14 cellular contexts compared by ENCODE assay signal in genomic region chrX:42519666-42520231, GRCh38.
DNase-seq lines count a peak whose midpoint lies in the region; ATAC-seq and TF ChIP-seq lines count a peak whose summit lies in the region.
"Had no signal": no experiment of that assay in that cellular context is flagged by ENCODE, and none has a peak within 500 bp of the region (broad histone marks: within the 10 kb centered on the region; RNA-seq: fewer than 3 reads in every experiment).

No MANE protein-coding gene starts in this region.

- no peak for ATAC-seq in GM21619 (IDR thresholded peaks at IDR 0.05; ENCODE audit: unreplicated experiment)

- no peak overlapping the region for H3K4me3 Mint-ChIP-seq in activated T-helper 2 cell treated with anti-CD3 and anti-CD28 coated beads, Interferon-gamma antibody, Interleukin-2, Interleukin-4, amounts not matched to agents 10 μg/mL and 5 μg/mL and 100 μg/mL, durations not matched to agents 14 hours and 24 hours and 36 hours (ENCODE audit: low read depth)
- H3K4me3 Mint-ChIP-seq in activated CD4-positive, alpha-beta memory T cell treated with anti-CD3 and anti-CD28 coated beads, Interleukin-2, amount 10 ng/mL, durations not matched to agents 7 days and 5 days = no peak overlapping the region
- H3K4me3 Mint-ChIP-seq: activated B cell treated with CpG ODN at 0.5 μM for 24 hours; activated T-helper 1 cell treated with anti-CD3 and anti-CD28 coated beads, Interleukin-12 subunit alpha, Interleukin-12 subunit beta, Interleukin-2, Interleukin-4 antibody, amounts not matched to agents 30 ng/mL and 10 ng/mL and 1 ng/mL, durations not matched to agents 14 hours and 24 hours and 36 hours; dendritic cell treated with granulocyte-macrophage colony-stimulating factor and Interleukin-4, amounts not matched to agents 40 ng/mL and 50 ng/mL, for 4 days had no signal

- H3K36me3 ChIP-seq in SJCRH30 = no peaks in the 10 kb centered on the region
- H3K36me3 ChIP-seq: BLaER1, vagina had no signal

- no peaks in the 10 kb centered on the region for H3K4me1 Mint-ChIP-seq in activated T-helper 2 cell treated with anti-CD3 and anti-CD28 coated beads, Interferon-gamma antibody, Interleukin-2, Interleukin-4, amounts not matched to agents 10 μg/mL and 5 μg/mL and 100 μg/mL, durations not matched to agents 14 hours and 24 hours and 36 hours (ENCODE audit: low read depth)
- no peaks in the 10 kb centered on the region for H3K4me1 Mint-ChIP-seq in activated CD4-positive, alpha-beta memory T cell treated with anti-CD3 and anti-CD28 coated beads, Interleukin-2, amount 10 ng/mL, durations not matched to agents 7 days and 5 days
- H3K4me1 Mint-ChIP-seq: activated B cell treated with CpG ODN at 0.5 μM for 24 hours had no signal

- H3K27me3 ChIP-seq in SJCRH30 = no peaks in the 10 kb centered on the region
- H3K27me3 ChIP-seq: vagina had no signal

- intact Hi-C loops in activated T-helper 2 cell treated with anti-CD3 and anti-CD28 coated beads, Interferon-gamma antibody, Interleukin-2, Interleukin-4, amounts not matched to agents 10 μg/mL and 5 μg/mL and 100 μg/mL, durations not matched to agents 14 hours and 24 hours and 36 hours (cut with micrococcal nuclease) = no loop called here

- no peaks in the 10 kb centered on the region for H3K36me3 Mint-ChIP-seq in activated T-helper 2 cell treated with anti-CD3 and anti-CD28 coated beads, Interferon-gamma antibody, Interleukin-2, Interleukin-4, amounts not matched to agents 10 μg/mL and 5 μg/mL and 100 μg/mL, durations not matched to agents 14 hours and 24 hours and 36 hours (ENCODE audit: low read depth)
- H3K36me3 Mint-ChIP-seq in activated CD4-positive, alpha-beta memory T cell treated with anti-CD3 and anti-CD28 coated beads, Interleukin-2, amount 10 ng/mL, durations not matched to agents 7 days and 5 days (ENCODE audit: low read depth) = no peaks in the 10 kb centered on the region

- no peak overlapping the region for H3K4me3 ChIP-seq in GM12875 (ENCODE audit: low read depth, low read length)
- no peak overlapping the region for H3K4me3 ChIP-seq in SJCRH30
- H3K4me3 ChIP-seq in fibroblast of the aortic adventitia (ENCODE audit: low read depth, low read length) = no peak overlapping the region
- H3K4me3 ChIP-seq: BLaER1, vagina had no signal

- H3K27ac ChIP-seq in 22Rv1 = no peak overlapping the region
- no peak overlapping the region for H3K27ac ChIP-seq in SJCRH30
- H3K27ac ChIP-seq: BLaER1, vagina had no signal

- 0 out of 2 replicates have a peak, but pooled peaks cover 2% of the 10 kb centered on the region for H3K4me1 ChIP-seq in SJCRH30
- H3K4me1 ChIP-seq: BLaER1, vagina had no signal

- no peaks in the 10 kb centered on the region for H3K27me3 Mint-ChIP-seq in activated T-helper 2 cell treated with anti-CD3 and anti-CD28 coated beads, Interferon-gamma antibody, Interleukin-2, Interleukin-4, amounts not matched to agents 10 μg/mL and 5 μg/mL and 100 μg/mL, durations not matched to agents 14 hours and 24 hours and 36 hours (ENCODE audit: low read depth)
- no peaks in the 10 kb centered on the region for H3K27me3 Mint-ChIP-seq in activated CD4-positive, alpha-beta memory T cell treated with anti-CD3 and anti-CD28 coated beads, Interleukin-2, amount 10 ng/mL, durations not matched to agents 7 days and 5 days
- H3K27me3 Mint-ChIP-seq: activated B cell treated with CpG ODN at 0.5 μM for 24 hours; dendritic cell treated with granulocyte-macrophage colony-stimulating factor and Interleukin-4, amounts not matched to agents 40 ng/mL and 50 ng/mL, for 4 days had no signal

- no peaks in the 10 kb centered on the region for H3K9me3 ChIP-seq in SJCRH30 (replicated peaks)
- H3K9me3 ChIP-seq: BLaER1, vagina had no signal

- POLR2A ChIA-PET in activated CD4-positive, alpha-beta memory T cell treated with anti-CD3 and anti-CD28 coated beads, Interleukin-2, amount 10 ng/mL, durations not matched to agents 7 days and 5 days (lab: Charles Lee) = no interaction called here

- TF ChIP-seq CTCF in 22Rv1 (IDR thresholded peaks at IDR 0.05) (peak; percentile 18; the same call in 1 of the 2 replicates), GM12875 (IDR thresholded peaks at IDR 0.05; ENCODE audit: borderline replicate concordance, insufficient read depth, low read depth, low read length) (0 out of 2 replicates have a peak, but pooled peaks have one; percentile 8), fibroblast of the aortic adventitia (IDR thresholded peaks at IDR 0.05; ENCODE audit: insufficient read depth, low read length) (peak; percentile 15), GM13977 (IDR thresholded peaks at IDR 0.05; ENCODE audit: extremely low read depth, insufficient read depth, missing control alignments) (no peak)

- H3K9me3 Mint-ChIP-seq in activated T-helper 2 cell treated with anti-CD3 and anti-CD28 coated beads, Interferon-gamma antibody, Interleukin-2, Interleukin-4, amounts not matched to agents 10 μg/mL and 5 μg/mL and 100 μg/mL, durations not matched to agents 14 hours and 24 hours and 36 hours = no peaks in the 10 kb centered on the region
- H3K9me3 Mint-ChIP-seq in activated CD4-positive, alpha-beta memory T cell treated with anti-CD3 and anti-CD28 coated beads, Interleukin-2, amount 10 ng/mL, durations not matched to agents 7 days and 5 days = no peaks in the 10 kb centered on the region
- H3K9me3 Mint-ChIP-seq: activated B cell treated with CpG ODN at 0.5 μM for 24 hours; activated T-helper 1 cell treated with anti-CD3 and anti-CD28 coated beads, Interleukin-12 subunit alpha, Interleukin-12 subunit beta, Interleukin-2, Interleukin-4 antibody, amounts not matched to agents 30 ng/mL and 10 ng/mL and 1 ng/mL, durations not matched to agents 14 hours and 24 hours and 36 hours; dendritic cell treated with granulocyte-macrophage colony-stimulating factor and Interleukin-4, amounts not matched to agents 40 ng/mL and 50 ng/mL, for 4 days had no signal

- in situ Hi-C loops in GM13977 (cut with MboI; ENCODE audit: low pct_unique_long_range_greater_than_20kb, low sequenced_read_pairs, unreplicated experiment) = no loop called here

- CTCF ChIA-PET in activated CD4-positive, alpha-beta memory T cell treated with anti-CD3 and anti-CD28 coated beads, Interleukin-2, amount 10 ng/mL, durations not matched to agents 7 days and 5 days (lab: Charles Lee) = no interaction called here

- peak; percentile 2 to 25 for DNase-seq in SJCRH30
- DNase-seq in fibroblast of the aortic adventitia (ENCODE audit: low read depth) = peak; percentile 67
- no peak for DNase-seq in activated T-helper 2 cell treated with anti-CD3 and anti-CD28 coated beads, Interferon-gamma antibody, Interleukin-2, Interleukin-4, amounts not matched to agents 10 μg/mL and 5 μg/mL and 100 μg/mL, durations not matched to agents 14 hours and 24 hours and 36 hours (ENCODE audit: low spot score)
- no peak for DNase-seq in GM13977 (ENCODE audit: low spot score)
- DNase-seq in activated CD4-positive, alpha-beta memory T cell treated with anti-CD3 and anti-CD28 coated beads, Interleukin-2, amount 10 ng/mL, durations not matched to agents 7 days and 5 days = no peak
- DNase-seq: activated B cell treated with CpG ODN at 0.5 μM for 24 hours, NCI-H1694 had no signal

- no peak overlapping the region for H3K27ac Mint-ChIP-seq in activated T-helper 2 cell treated with anti-CD3 and anti-CD28 coated beads, Interferon-gamma antibody, Interleukin-2, Interleukin-4, amounts not matched to agents 10 μg/mL and 5 μg/mL and 100 μg/mL, durations not matched to agents 14 hours and 24 hours and 36 hours
- H3K27ac Mint-ChIP-seq in activated CD4-positive, alpha-beta memory T cell treated with anti-CD3 and anti-CD28 coated beads, Interleukin-2, amount 10 ng/mL, durations not matched to agents 7 days and 5 days = no peak overlapping the region
- H3K27ac Mint-ChIP-seq: activated B cell treated with CpG ODN at 0.5 μM for 24 hours; activated T-helper 1 cell treated with anti-CD3 and anti-CD28 coated beads, Interleukin-12 subunit alpha, Interleukin-12 subunit beta, Interleukin-2, Interleukin-4 antibody, amounts not matched to agents 30 ng/mL and 10 ng/mL and 1 ng/mL, durations not matched to agents 14 hours and 24 hours and 36 hours; dendritic cell treated with granulocyte-macrophage colony-stimulating factor and Interleukin-4, amounts not matched to agents 40 ng/mL and 50 ng/mL, for 4 days had no signal

Comparison
In these comparisons a context has a peak if more than half of its experiments do, and no peak if none do; other contexts are left out.
1. DNase-seq: peak in SJCRH30 (2 of 2) and fibroblast of the aortic adventitia (single experiment); none in activated T-helper 2 cell treated with anti-CD3 and anti-CD28 coated beads, Interferon-gamma antibody, Interleukin-2, Interleukin-4, amounts not matched to agents 10 μg/mL and 5 μg/mL and 100 μg/mL, durations not matched to agents 14 hours and 24 hours and 36 hours (single experiment), GM13977 (single experiment) and activated CD4-positive, alpha-beta memory T cell treated with anti-CD3 and anti-CD28 coated beads, Interleukin-2, amount 10 ng/mL, durations not matched to agents 7 days and 5 days (single experiment).